Comparison of ENCODE assay signal across 1 cellular context in the genomic region with DNA sequence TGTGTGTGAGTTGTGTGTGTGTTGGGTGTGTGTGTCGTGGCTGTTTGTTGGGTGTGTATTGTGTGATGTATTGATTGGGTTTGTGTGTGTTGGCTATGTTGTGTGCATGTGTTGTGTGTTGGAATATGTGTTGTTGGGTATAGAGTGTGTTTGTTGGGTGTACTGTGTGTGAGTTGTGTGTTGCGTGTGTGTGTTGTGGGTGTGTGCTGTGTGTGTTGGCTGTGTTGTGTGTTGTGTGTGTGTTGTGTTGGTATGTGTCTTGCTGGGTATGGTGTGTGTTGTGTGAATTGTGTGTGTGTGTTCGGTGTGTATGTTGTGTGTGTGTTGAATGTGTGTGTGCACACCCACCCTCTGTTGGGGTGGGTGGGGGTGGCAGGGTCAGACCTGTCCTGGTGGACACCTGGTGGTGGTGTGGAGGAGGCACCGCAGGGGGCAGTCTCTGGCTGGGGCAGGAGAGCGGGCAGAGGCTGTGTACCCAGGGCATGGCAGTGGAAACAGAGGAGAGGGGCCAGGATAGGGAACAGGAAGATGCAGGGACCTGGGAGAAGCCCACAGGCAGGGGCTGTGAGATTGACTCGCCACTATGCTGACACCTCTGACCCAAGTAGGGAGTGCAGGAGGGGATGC.
A peak's percentile ranks its signal among the peaks of the same experiment; 100 is the strongest.
TF ChIP-seq lines count a peak whose summit lies in the region.

No MANE protein-coding gene starts in this region.

TF ChIP-seq in HepG2, 621 proteins besides CTCF, POLR2A, EP300 and RAD21 (continued from another document):
- TF ChIP-seq, protein P1, sequence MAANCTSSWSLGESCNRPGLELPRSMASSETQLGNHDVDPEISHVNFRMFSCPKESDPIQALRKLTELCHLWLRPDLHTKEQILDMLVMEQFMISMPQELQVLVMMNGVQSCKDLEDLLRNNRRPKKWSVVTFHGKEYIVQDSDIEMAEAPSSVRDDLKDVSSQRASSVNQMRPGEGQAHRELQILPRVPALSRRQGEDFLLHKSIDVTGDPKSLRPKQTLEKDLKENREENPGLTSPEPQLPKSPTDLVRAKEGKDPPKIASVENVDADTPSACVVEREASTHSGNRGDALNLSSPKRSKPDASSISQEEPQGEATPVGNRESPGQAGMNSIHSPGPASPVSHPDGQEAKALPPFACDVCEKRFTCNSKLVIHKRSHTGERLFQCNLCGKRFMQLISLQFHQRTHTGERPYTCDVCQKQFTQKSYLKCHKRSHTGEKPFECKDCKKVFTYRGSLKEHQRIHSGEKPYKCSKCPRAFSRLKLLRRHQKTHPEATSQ (CRISPR knock-in tag; IDR thresholded peaks at IDR 0.05; ENCODE audit: borderline replicate concordance): no peak
- 0 out of 2 replicates have a peak, but pooled peaks have one; percentile 15 for TF ChIP-seq RARA (CRISPR knock-in tag; IDR thresholded peaks at IDR 0.05)
- no peak for TF ChIP-seq HMG20B (CRISPR knock-in tag; conservative IDR thresholded peaks at IDR 0.05)
- TF ChIP-seq, protein P2, sequence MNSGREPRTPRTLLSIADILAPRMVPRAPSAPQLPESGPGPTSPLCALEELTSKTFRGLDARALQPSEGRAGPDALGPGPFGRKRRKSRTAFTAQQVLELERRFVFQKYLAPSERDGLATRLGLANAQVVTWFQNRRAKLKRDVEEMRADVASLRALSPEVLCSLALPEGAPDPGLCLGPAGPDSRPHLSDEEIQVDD (CRISPR knock-in tag; IDR thresholded peaks at IDR 0.05; ENCODE audit: borderline replicate concordance): 0 out of 2 replicates have a peak, but pooled peaks have one; percentile 52
- TF ChIP-seq HMG20A (CRISPR knock-in tag; IDR thresholded peaks at IDR 0.05; ENCODE audit: borderline replicate concordance): no peak
- TF ChIP-seq, protein P3, sequence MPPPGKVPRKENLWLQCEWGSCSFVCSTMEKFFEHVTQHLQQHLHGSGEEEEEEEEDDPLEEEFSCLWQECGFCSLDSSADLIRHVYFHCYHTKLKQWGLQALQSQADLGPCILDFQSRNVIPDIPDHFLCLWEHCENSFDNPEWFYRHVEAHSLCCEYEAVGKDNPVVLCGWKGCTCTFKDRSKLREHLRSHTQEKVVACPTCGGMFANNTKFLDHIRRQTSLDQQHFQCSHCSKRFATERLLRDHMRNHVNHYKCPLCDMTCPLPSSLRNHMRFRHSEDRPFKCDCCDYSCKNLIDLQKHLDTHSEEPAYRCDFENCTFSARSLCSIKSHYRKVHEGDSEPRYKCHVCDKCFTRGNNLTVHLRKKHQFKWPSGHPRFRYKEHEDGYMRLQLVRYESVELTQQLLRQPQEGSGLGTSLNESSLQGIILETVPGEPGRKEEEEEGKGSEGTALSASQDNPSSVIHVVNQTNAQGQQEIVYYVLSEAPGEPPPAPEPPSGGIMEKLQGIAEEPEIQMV (CRISPR knock-in tag; IDR thresholded peaks at IDR 0.05; ENCODE audit: low read depth): no peak
- TF ChIP-seq, protein P4, sequence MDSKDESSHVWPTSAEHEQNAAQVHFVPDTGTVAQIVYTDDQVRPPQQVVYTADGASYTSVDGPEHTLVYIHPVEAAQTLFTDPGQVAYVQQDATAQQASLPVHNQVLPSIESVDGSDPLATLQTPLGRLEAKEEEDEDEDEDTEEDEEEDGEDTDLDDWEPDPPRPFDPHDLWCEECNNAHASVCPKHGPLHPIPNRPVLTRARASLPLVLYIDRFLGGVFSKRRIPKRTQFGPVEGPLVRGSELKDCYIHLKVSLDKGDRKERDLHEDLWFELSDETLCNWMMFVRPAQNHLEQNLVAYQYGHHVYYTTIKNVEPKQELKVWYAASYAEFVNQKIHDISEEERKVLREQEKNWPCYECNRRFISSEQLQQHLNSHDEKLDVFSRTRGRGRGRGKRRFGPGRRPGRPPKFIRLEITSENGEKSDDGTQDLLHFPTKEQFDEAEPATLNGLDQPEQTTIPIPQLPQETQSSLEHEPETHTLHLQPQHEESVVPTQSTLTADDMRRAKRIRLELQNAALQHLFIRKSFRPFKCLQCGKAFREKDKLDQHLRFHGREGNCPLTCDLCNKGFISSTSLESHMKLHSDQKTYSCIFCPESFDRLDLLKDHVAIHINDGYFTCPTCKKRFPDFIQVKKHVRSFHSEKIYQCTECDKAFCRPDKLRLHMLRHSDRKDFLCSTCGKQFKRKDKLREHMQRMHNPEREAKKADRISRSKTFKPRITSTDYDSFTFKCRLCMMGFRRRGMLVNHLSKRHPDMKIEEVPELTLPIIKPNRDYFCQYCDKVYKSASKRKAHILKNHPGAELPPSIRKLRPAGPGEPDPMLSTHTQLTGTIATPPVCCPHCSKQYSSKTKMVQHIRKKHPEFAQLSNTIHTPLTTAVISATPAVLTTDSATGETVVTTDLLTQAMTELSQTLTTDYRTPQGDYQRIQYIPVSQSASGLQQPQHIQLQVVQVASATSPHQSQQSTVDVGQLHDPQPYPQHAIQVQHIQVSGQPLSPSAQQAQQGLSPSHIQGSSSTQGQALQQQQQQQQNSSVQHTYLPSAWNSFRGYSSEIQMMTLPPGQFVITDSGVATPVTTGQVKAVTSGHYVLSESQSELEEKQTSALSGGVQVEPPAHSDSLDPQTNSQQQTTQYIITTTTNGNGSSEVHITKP (CRISPR knock-in tag; IDR thresholded peaks at IDR 0.05; ENCODE audit: low read depth): no peak
- no peak for TF ChIP-seq TCF7 (IDR thresholded peaks at IDR 0.05; ENCODE audit: low read depth)
- TF ChIP-seq, protein P5, sequence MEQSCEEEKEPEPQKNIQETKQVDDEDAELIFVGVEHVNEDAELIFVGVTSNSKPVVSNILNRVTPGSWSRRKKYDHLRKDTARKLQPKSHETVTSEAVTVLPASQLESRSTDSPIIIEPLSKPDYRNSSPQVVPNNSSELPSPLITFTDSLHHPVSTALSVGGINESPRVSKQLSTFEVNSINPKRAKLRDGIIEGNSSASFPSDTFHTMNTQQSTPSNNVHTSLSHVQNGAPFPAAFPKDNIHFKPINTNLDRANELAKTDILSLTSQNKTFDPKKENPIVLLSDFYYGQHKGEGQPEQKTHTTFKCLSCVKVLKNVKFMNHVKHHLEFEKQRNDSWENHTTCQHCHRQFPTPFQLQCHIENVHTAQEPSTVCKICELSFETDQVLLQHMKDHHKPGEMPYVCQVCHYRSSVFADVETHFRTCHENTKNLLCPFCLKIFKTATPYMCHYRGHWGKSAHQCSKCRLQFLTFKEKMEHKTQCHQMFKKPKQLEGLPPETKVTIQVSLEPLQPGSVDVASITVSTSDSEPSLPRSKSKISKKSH (CRISPR knock-in tag; IDR thresholded peaks at IDR 0.05; ENCODE audit: borderline replicate concordance): 0 out of 2 replicates have a peak, but pooled peaks have one; percentile 42
- no peak for TF ChIP-seq ZNF556 (CRISPR knock-in tag; IDR thresholded peaks at IDR 0.05; ENCODE audit: borderline replicate concordance)
- TF ChIP-seq, protein P6, sequence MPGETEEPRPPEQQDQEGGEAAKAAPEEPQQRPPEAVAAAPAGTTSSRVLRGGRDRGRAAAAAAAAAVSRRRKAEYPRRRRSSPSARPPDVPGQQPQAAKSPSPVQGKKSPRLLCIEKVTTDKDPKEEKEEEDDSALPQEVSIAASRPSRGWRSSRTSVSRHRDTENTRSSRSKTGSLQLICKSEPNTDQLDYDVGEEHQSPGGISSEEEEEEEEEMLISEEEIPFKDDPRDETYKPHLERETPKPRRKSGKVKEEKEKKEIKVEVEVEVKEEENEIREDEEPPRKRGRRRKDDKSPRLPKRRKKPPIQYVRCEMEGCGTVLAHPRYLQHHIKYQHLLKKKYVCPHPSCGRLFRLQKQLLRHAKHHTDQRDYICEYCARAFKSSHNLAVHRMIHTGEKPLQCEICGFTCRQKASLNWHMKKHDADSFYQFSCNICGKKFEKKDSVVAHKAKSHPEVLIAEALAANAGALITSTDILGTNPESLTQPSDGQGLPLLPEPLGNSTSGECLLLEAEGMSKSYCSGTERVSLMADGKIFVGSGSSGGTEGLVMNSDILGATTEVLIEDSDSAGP (CRISPR knock-in tag; IDR thresholded peaks at IDR 0.05; ENCODE audit: borderline replicate concordance): no peak
- no peak for TF ChIP-seq ZNF510 (CRISPR knock-in tag; IDR thresholded peaks at IDR 0.05; ENCODE audit: low read depth)
- peak; percentile 67; the same call in 1 of the 2 replicates for TF ChIP-seq CBX5 (CRISPR knock-in tag; IDR thresholded peaks at IDR 0.05; ENCODE audit: borderline replicate concordance)
- TF ChIP-seq, protein P7, sequence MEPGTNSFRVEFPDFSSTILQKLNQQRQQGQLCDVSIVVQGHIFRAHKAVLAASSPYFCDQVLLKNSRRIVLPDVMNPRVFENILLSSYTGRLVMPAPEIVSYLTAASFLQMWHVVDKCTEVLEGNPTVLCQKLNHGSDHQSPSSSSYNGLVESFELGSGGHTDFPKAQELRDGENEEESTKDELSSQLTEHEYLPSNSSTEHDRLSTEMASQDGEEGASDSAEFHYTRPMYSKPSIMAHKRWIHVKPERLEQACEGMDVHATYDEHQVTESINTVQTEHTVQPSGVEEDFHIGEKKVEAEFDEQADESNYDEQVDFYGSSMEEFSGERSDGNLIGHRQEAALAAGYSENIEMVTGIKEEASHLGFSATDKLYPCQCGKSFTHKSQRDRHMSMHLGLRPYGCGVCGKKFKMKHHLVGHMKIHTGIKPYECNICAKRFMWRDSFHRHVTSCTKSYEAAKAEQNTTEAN (CRISPR knock-in tag; conservative IDR thresholded peaks at IDR 0.05): 0 out of 2 replicates have a peak, but pooled peaks have one; percentile 51
- 0 out of 2 replicates have a peak, but pooled peaks have one; percentile 18 for TF ChIP-seq DR1 (CRISPR knock-in tag; IDR thresholded peaks at IDR 0.05)
- TF ChIP-seq ZBTB3 (CRISPR knock-in tag; IDR thresholded peaks at IDR 0.05; ENCODE audit: borderline replicate concordance, low read depth): no peak
- TF ChIP-seq, protein P8, sequence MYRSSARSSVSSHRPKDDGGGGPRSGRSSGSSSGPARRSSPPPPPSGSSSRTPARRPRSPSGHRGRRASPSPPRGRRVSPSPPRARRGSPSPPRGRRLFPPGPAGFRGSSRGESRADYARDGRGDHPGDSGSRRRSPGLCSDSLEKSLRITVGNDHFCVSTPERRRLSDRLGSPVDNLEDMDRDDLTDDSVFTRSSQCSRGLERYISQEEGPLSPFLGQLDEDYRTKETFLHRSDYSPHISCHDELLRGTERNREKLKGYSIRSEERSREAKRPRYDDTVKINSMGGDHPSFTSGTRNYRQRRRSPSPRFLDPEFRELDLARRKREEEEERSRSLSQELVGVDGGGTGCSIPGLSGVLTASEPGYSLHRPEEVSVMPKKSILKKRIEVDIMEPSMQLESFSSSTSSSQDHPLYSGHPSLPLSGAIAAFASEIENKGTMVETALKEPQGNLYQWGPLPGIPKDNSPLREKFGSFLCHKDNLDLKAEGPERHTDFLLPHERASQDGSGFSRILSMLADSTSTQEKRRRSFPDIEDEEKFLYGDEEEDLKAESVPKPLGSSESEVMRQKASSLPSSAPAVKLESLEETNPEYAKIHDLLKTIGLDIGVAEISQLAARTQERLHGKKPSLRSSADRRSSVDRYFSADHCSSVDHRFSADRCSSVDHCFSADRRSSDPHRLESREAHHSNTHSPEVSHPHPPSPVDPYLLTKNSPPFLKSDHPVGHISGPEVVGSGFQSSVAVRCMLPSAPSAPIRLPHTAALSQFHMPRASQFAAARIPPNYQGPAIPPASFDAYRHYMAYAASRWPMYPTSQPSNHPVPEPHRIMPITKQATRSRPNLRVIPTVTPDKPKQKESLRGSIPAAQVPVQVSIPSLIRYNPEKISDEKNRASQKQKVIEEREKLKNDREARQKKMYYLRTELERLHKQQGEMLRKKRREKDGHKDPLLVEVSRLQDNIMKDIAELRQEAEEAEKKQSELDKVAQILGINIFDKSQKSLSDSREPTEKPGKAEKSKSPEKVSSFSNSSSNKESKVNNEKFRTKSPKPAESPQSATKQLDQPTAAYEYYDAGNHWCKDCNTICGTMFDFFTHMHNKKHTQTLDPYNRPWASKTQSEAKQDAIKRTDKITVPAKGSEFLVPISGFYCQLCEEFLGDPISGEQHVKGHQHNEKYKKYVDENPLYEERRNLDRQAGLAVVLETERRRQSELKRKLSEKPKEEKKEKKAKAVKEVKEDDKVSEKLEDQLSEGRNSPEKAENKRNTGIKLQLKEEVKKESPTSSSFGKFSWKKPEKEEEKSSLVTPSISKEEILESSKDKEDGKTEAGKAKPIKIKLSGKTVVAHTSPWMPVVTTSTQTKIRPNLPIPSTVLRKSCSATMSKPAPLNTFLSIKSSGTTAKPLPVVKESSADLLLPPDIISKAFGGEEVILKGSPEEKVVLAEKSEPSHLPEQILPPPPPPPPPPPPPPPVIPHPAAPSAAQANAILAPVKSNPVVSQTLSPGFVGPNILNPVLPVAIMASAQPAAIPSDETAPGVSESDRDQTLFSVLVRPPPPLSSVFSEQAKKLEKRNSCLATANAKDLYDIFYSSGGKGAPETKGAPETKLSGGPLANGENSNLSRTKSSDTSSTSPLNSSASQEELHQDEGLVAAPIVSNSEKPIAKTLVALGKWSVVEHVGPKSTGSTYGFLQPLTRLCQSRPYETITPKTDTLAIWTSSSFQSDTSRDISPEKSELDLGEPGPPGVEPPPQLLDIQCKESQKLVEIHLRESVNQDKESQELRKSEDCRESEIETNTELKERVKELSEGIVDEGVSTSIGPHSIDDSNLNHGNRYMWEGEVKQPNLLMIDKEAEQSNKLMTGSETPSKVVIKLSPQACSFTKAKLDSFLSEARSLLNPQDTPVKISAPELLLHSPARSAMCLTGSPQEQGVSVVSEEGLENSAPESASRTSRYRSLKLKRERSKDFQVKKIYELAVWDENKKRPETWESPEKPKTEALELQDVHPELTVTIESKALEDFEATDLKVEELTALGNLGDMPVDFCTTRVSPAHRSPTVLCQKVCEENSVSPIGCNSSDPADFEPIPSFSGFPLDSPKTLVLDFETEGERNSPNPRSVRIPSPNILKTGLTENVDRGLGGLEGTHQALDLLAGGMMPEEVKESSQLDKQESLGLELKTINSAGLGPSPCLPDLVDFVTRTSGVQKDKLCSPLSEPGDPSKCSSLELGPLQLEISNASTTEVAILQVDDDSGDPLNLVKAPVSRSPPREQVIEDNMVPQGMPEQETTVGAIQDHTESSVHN (CRISPR knock-in tag; IDR thresholded peaks at IDR 0.05): no peak
- no peak for TF ChIP-seq RELA (CRISPR knock-in tag; IDR thresholded peaks at IDR 0.05)
- TF ChIP-seq, protein P9, sequence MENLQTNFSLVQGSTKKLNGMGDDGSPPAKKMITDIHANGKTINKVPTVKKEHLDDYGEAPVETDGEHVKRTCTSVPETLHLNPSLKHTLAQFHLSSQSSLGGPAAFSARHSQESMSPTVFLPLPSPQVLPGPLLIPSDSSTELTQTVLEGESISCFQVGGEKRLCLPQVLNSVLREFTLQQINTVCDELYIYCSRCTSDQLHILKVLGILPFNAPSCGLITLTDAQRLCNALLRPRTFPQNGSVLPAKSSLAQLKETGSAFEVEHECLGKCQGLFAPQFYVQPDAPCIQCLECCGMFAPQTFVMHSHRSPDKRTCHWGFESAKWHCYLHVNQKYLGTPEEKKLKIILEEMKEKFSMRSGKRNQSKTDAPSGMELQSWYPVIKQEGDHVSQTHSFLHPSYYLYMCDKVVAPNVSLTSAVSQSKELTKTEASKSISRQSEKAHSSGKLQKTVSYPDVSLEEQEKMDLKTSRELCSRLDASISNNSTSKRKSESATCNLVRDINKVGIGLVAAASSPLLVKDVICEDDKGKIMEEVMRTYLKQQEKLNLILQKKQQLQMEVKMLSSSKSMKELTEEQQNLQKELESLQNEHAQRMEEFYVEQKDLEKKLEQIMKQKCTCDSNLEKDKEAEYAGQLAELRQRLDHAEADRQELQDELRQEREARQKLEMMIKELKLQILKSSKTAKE (CRISPR knock-in tag; IDR thresholded peaks at IDR 0.05; ENCODE audit: borderline replicate concordance): no peak
- TF ChIP-seq ZNF557 (CRISPR knock-in tag; IDR thresholded peaks at IDR 0.05): no peak
- TF ChIP-seq SOX5 (CRISPR knock-in tag; IDR thresholded peaks at IDR 0.05; ENCODE audit: borderline replicate concordance): 0 out of 2 replicates have a peak, but pooled peaks have one; percentile 18
- TF ChIP-seq HNRNPK (IDR thresholded peaks at IDR 0.05; ENCODE audit: low read depth, low read length, poor library complexity, severe bottlenecking): no peak
- TF ChIP-seq RXRA (CRISPR knock-in tag; IDR thresholded peaks at IDR 0.05): peak; percentile 56; the same call in 1 of the 2 replicates
- TF ChIP-seq ZSCAN21 (CRISPR knock-in tag; IDR thresholded peaks at IDR 0.05; ENCODE audit: borderline replicate concordance): 0 out of 2 replicates have a peak, but pooled peaks have one; percentile 18
- TF ChIP-seq CHCHD3 (CRISPR knock-in tag; IDR thresholded peaks at IDR 0.05): no peak
TF ChIP-seq in HepG2: peak in this region for 74.
